ENCODE assay signal across 3 cellular contexts in genomic region chr1:145048181-145048856, GRCh38. TPM values are rescaled to one million over a fixed set of nuclear protein-coding genes. Genes with fewer than 3 reads are reported as not detected.
"Had no signal": no experiment of that assay in that cellular context is flagged by ENCODE, and none has a peak within 500 bp of the region (broad histone marks: within the 10 kb centered on the region; RNA-seq: fewer than 3 reads in every experiment).

No MANE protein-coding gene starts in this region.

RNA-seq across cellular contexts. Expression of gene FAM72D, which starts 47.5 kb away (rescaled TPM):
- total RNA-seq: right atrium auricular region, transverse colon had no signal
- polyA plus RNA-seq: naive thymus-derived CD8-positive, alpha-beta T cell had no signal
